Comparison of ENCODE assay signal across 1 cellular context in genomic region chr9:124527781-124528180, GRCh38.
TF ChIP-seq lines count a peak whose summit lies in the region.

No MANE protein-coding gene starts in this region.

TF ChIP-seq in IMR-90, 13 proteins besides CTCF, POLR2A, EP300 and RAD21:
- TF ChIP-seq CEBPB (IDR thresholded peaks at IDR 0.05; ENCODE audit: low read depth, low read length) (no peak), USF2 (IDR thresholded peaks at IDR 0.05; ENCODE audit: low read depth, low read length) (no peak), ELK1 (IDR thresholded peaks at IDR 0.05; ENCODE audit: borderline replicate concordance, low read depth, low read length) (no peak), CHD1 (IDR thresholded peaks at IDR 0.05; ENCODE audit: low read depth, low read length) (no peak)
TF ChIP-seq in IMR-90: peak in this region for 0.
